In the genomic region with DNA sequence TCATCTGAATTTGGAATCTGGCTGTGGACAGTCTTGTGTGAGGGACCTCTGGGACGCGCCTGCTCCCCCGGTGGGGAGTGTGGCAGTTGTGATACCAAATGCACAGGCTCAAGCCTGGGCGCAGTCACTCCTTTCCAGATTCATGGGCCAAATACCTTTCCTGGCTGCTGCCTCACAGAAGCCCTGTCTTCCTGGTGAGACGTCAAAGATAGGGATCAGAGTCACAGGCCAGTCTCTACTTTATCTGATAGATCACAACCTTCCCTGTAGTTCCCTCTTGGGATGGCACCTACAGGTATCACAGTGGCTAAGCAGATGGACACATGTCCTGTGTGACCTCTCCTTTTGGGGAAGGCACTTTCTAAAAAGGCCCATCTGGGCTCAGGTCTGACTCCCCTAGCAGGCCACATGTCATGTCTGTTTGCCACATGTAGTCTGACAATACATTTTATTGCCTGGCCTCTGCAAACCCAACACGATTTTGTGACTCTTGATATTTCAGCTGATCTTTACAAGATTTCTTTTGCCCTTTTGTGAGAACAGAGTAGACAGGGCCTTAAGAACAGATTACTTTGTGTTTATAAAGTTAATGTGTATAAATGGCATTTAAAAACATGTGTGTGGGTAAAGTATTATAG, we compare ENCODE assay signal across 29 cellular contexts.
DNase-seq lines count a peak whose midpoint lies in the region; ATAC-seq, FAIRE-seq and TF ChIP-seq lines count a peak whose summit lies in the region.
"Had no signal": no experiment of that assay in that cellular context is flagged by ENCODE, and none has a peak within 500 bp of the region (broad histone marks: within the 10 kb centered on the region; RNA-seq: fewer than 3 reads in every experiment).

No MANE protein-coding gene starts in this region.

- no peaks in the 10 kb centered on the region for H3K27me3 ChIP-seq in GM23338 (ENCODE audit: insufficient read depth)
- H3K27me3 ChIP-seq: transverse colon had no signal

- H3F3A ChIP-seq in GM23338 (replicated peaks; ENCODE audit: low read depth): no peaks in the 10 kb centered on the region

- no peaks in the 10 kb centered on the region for H3K79me2 ChIP-seq in GM23338 (replicated peaks; ENCODE audit: insufficient read depth)

- in situ Hi-C loops in KBM-7 (cut with MboI; ENCODE audit: low pct_unique_long_range_greater_than_20kb, low sequenced_read_pairs): no loop called here

- H3K36me3 ChIP-seq in GM23338 (ENCODE audit: insufficient read depth): no peaks in the 10 kb centered on the region
- H3K36me3 ChIP-seq: heart right ventricle, transverse colon had no signal

- peaks cover 18% of the 10 kb centered on the region for H3K4me1 ChIP-seq in GM23338 (ENCODE audit: insufficient read depth)
- H3K4me1 ChIP-seq: heart right ventricle, transverse colon had no signal

- intact Hi-C loops in lower leg skin (cut with DNase I; ENCODE audit: low total_unique reads): no loop called here

- H3K27me3 Mint-ChIP-seq in GM23338 (ENCODE audit: insufficient read depth, low read depth, poor library complexity) (peaks cover 4% of the 10 kb centered on the region), glutamatergic neuron (ENCODE audit: unreplicated experiment) (peaks cover 9% of the 10 kb centered on the region), neural crest cell (ENCODE audit: low read depth) (no peaks in the 10 kb centered on the region)

- H3K4me2 ChIP-seq in GM23338: peak overlapping the region; percentile 60

- H3K9me2 ChIP-seq in GM23338 (ENCODE audit: insufficient read depth): no peaks in the 10 kb centered on the region; the same call in 1 of the 2 replicates

- ATAC-seq in GM23338: peak; percentile 66
- ATAC-seq: heart right ventricle, left cardiac atrium, Panc1 had no signal

- no peak overlapping the region for H3K27ac Mint-ChIP-seq in GM23338
- H3K27ac Mint-ChIP-seq in glutamatergic neuron (ENCODE audit: unreplicated experiment): peak overlapping the region; percentile 100
- peak overlapping the region; percentile 97 for H3K27ac Mint-ChIP-seq in neural crest cell (ENCODE audit: unreplicated experiment)
- H3K27ac Mint-ChIP-seq: activated B cell treated with CpG ODN at 0.5 μM for 24 hours; activated naive CD4-positive, alpha-beta T cell treated with anti-CD3 and anti-CD28 coated beads, Interleukin-2, amount 10 ng/mL, durations not matched to agents 7 days and 5 days; activated T-helper 1 cell treated with anti-CD3 and anti-CD28 coated beads, Interleukin-12 subunit alpha, Interleukin-12 subunit beta, Interleukin-2, Interleukin-4 antibody, amounts not matched to agents 30 ng/mL and 10 ng/mL and 1 ng/mL, durations not matched to agents 14 hours and 24 hours and 36 hours; memory B cell had no signal

- DNase-seq in GM23338 (ENCODE audit: low spot score) (no peak), SW480 (ENCODE audit: low spot score) (peak; percentile 42), glutamatergic neuron (peak; percentile 34), neural crest cell (ENCODE audit: low read depth, low spot score) (no peak), H54 (ENCODE audit: insufficient read length, low spot score) (no peak), activated gamma-delta T cell treated with Interleukin-2 at 50 U/mL for 16 hours (no peak), lower leg skin (ENCODE audit: low spot score in 2 of 2) (no peak), KBM-7 (no peak)
- DNase-seq: ACHN; activated B cell treated with CpG ODN at 0.5 μM for 24 hours; activated CD8-positive, alpha-beta memory T cell treated with anti-CD3 and anti-CD28 coated beads, Interleukin-2, amount 50 U/mL, for 4 hours; activated naive CD4-positive, alpha-beta T cell treated with anti-CD3 and anti-CD28 coated beads, Interleukin-2, amount 10 ng/mL, durations not matched to agents 7 days and 5 days; effector memory CD4-positive, alpha-beta T cell; foreskin fibroblast; heart right ventricle; left cardiac atrium; NCI-H1048; NCI-H1694; SHP77; stimulated activated CD4-positive, alpha-beta T cell treated with anti-CD3 and anti-CD28 coated beads, Interleukin-12 subunit alpha, Interleukin-12 subunit beta, amount 100 ng/mL, for 4 hours; stimulated activated CD4-positive, alpha-beta T cell treated with anti-CD3 and anti-CD28 coated beads, Interleukin-4, amount 100 ng/mL, for 1 hour; SW 1271; T1000; transverse colon had no signal

- H2AFZ ChIP-seq in GM23338: peak overlapping the region; percentile 99

- 75 to 80% methylated on average over 6 of the region's 6 CpGs for WGBS in lower leg skin, 2 donors

- no peak overlapping the region for H3K27ac ChIP-seq in GM23338 (ENCODE audit: low read depth)
- H3K27ac ChIP-seq: heart right ventricle, HL-60, transverse colon had no signal

- H3K4me3 Mint-ChIP-seq in GM23338: no peak overlapping the region
- peak overlapping the region; percentile 79 for H3K4me3 Mint-ChIP-seq in glutamatergic neuron (ENCODE audit: unreplicated experiment)
- H3K4me3 Mint-ChIP-seq in neural crest cell: peak overlapping the region; percentile 81
- H3K4me3 Mint-ChIP-seq: activated B cell treated with CpG ODN at 0.5 μM for 24 hours; activated naive CD4-positive, alpha-beta T cell treated with anti-CD3 and anti-CD28 coated beads, Interleukin-2, amount 10 ng/mL, durations not matched to agents 7 days and 5 days; activated T-helper 1 cell treated with anti-CD3 and anti-CD28 coated beads, Interleukin-12 subunit alpha, Interleukin-12 subunit beta, Interleukin-2, Interleukin-4 antibody, amounts not matched to agents 30 ng/mL and 10 ng/mL and 1 ng/mL, durations not matched to agents 14 hours and 24 hours and 36 hours; memory B cell had no signal

- H4K20me1 ChIP-seq in GM23338 (replicated peaks; ENCODE audit: insufficient read depth): no peaks in the 10 kb centered on the region

- no peak for FAIRE-seq in H54 (lab: Jason Lieb, UNC)
- FAIRE-seq: G401.6 had no signal

- H3K4me3 ChIP-seq in GM23338 (peak overlapping the region; percentile 15; the same call in 1 of the 2 replicates), lower leg skin (ENCODE audit: low read depth, poor library complexity, severe bottlenecking) (no peak overlapping the region)
- H3K4me3 ChIP-seq: heart right ventricle, transverse colon had no signal

- no peak for TF ChIP-seq CTCF in GM23338 (conservative IDR thresholded peaks at IDR 0.05; ENCODE audit: low read depth in 2 of 2)
- no peak for TF ChIP-seq CTCF in glutamatergic neuron (IDR thresholded peaks at IDR 0.05; ENCODE audit: partially characterized antibody, unreplicated experiment)
- no peak for TF ChIP-seq CTCF in neural crest cell (conservative IDR thresholded peaks at IDR 0.05)
- TF ChIP-seq CTCF in lower leg skin (IDR thresholded peaks at IDR 0.05): no peak

- TF ChIP-seq POLR2A in H54 (IDR thresholded peaks at IDR 0.05; ENCODE audit: low read depth, low read length) (no peak), lower leg skin (IDR thresholded peaks at IDR 0.05) (no peak)

- H3K4me1 Mint-ChIP-seq in GM23338 (peaks cover 26% of the 10 kb centered on the region), glutamatergic neuron (ENCODE audit: low read depth, unreplicated experiment) (peaks cover 58% of the 10 kb centered on the region), neural crest cell (peaks cover 54% of the 10 kb centered on the region)
- H3K4me1 Mint-ChIP-seq: activated naive CD4-positive, alpha-beta T cell treated with anti-CD3 and anti-CD28 coated beads, Interleukin-2, amount 10 ng/mL, durations not matched to agents 7 days and 5 days; memory B cell had no signal

- H3K36me3 Mint-ChIP-seq in GM23338 (ENCODE audit: low read depth): no peaks in the 10 kb centered on the region
- no peaks in the 10 kb centered on the region for H3K36me3 Mint-ChIP-seq in glutamatergic neuron (ENCODE audit: unreplicated experiment)
- H3K36me3 Mint-ChIP-seq in neural crest cell (ENCODE audit: low read depth): no peaks in the 10 kb centered on the region
- H3K36me3 Mint-ChIP-seq: activated naive CD4-positive, alpha-beta T cell treated with anti-CD3 and anti-CD28 coated beads, Interleukin-2, amount 10 ng/mL, durations not matched to agents 7 days and 5 days; memory B cell had no signal

- H3K9me3 Mint-ChIP-seq in GM23338: no peaks in the 10 kb centered on the region; the same call in 2 of the 3 replicates
- peaks cover 16% of the 10 kb centered on the region for H3K9me3 Mint-ChIP-seq in glutamatergic neuron (ENCODE audit: unreplicated experiment)
- no peaks in the 10 kb centered on the region for H3K9me3 Mint-ChIP-seq in neural crest cell
- H3K9me3 Mint-ChIP-seq: activated B cell treated with CpG ODN at 0.5 μM for 24 hours; activated naive CD4-positive, alpha-beta T cell treated with anti-CD3 and anti-CD28 coated beads, Interleukin-2, amount 10 ng/mL, durations not matched to agents 7 days and 5 days; activated T-helper 1 cell treated with anti-CD3 and anti-CD28 coated beads, Interleukin-12 subunit alpha, Interleukin-12 subunit beta, Interleukin-2, Interleukin-4 antibody, amounts not matched to agents 30 ng/mL and 10 ng/mL and 1 ng/mL, durations not matched to agents 14 hours and 24 hours and 36 hours; memory B cell had no signal

TF ChIP-seq in GM23338, 12 proteins besides CTCF, POLR2A, EP300 and RAD21 (continues in another document):
- TF ChIP-seq CREB1 (CRISPR knock-in tag; IDR thresholded peaks at IDR 0.05; ENCODE audit: low read depth) (no peak), ZNF331 (CRISPR knock-in tag; IDR thresholded peaks at IDR 0.05; ENCODE audit: low read depth) (no peak), NANOG (IDR thresholded peaks at IDR 0.05; ENCODE audit: borderline replicate concordance) (no peak), EZH2 (IDR thresholded peaks at IDR 0.05; ENCODE audit: low read depth, unreplicated experiment) (no peak), EZH2phosphoT487 (IDR thresholded peaks at IDR 0.05; ENCODE audit: unreplicated experiment) (no peak)

Comparison
In these comparisons a context has a peak if more than half of its experiments do, and no peak if none do; other contexts are left out.
1. DNase-seq: peak in SW480 (single experiment) and glutamatergic neuron (single experiment); none in GM23338 (single experiment), neural crest cell (single experiment), H54 (single experiment), activated gamma-delta T cell treated with Interleukin-2 at 50 U/mL for 16 hours (single experiment), lower leg skin (0 of 2) and KBM-7 (single experiment).